Comparison of ENCODE assay signal across 24 cellular contexts in genomic region chr9:20544953-20545622, GRCh38.
DNase-seq lines count a peak whose midpoint lies in the region; ATAC-seq and TF ChIP-seq lines count a peak whose summit lies in the region.
"Had no signal": no experiment of that assay in that cellular context is flagged by ENCODE, and none has a peak within 500 bp of the region (broad histone marks: within the 10 kb centered on the region; RNA-seq: fewer than 3 reads in every experiment).

No MANE protein-coding gene starts in this region.

- peak overlapping the region; percentile 54 for H3K27ac Mint-ChIP-seq in activated naive CD8-positive, alpha-beta T cell
- H3K27ac Mint-ChIP-seq in activated naive CD8-positive, alpha-beta T cell treated with anti-CD3 and anti-CD28 coated beads, Interleukin-2, amount 50 U/mL, for 24 hours: no peak overlapping the region
- peak overlapping the region; percentile 66 for H3K27ac Mint-ChIP-seq in activated T-helper 1 cell treated with anti-CD3 and anti-CD28 coated beads, Interleukin-12 subunit alpha, Interleukin-12 subunit beta, Interleukin-2, Interleukin-4 antibody, amounts not matched to agents 30 ng/mL and 10 ng/mL and 1 ng/mL, durations not matched to agents 14 hours and 24 hours and 36 hours
- H3K27ac Mint-ChIP-seq in neural progenitor cell: peak overlapping the region; percentile 25
- H3K27ac Mint-ChIP-seq: CD4-positive, alpha-beta T cell; GM23338 had no signal

- H3K27me3 ChIP-seq in neural progenitor cell: no peaks in the 10 kb centered on the region
- H3K27me3 ChIP-seq: BLaER1 treated with 17β-estradiol and CSF1 and Interleukin-3, amounts not matched to agents 10 nM and 100 nM; SJSA1 had no signal

- H3K4me2 ChIP-seq in neural progenitor cell: no peak overlapping the region
- H3K4me2 ChIP-seq: A549; BLaER1 treated with 17β-estradiol and CSF1 and Interleukin-3, amounts not matched to agents 10 nM and 100 nM; GM23338; PC-9 had no signal

- H3K79me2 ChIP-seq in neural progenitor cell (ENCODE audit: low read depth): no peaks in the 10 kb centered on the region

- H3K27ac ChIP-seq in neural progenitor cell: no peak overlapping the region
- H3K27ac ChIP-seq: A549; BLaER1 treated with 17β-estradiol and CSF1 and Interleukin-3, amounts not matched to agents 10 nM and 100 nM; PC-9; SJSA1 had no signal

- H3K9me3 ChIP-seq in neural progenitor cell (ENCODE audit: low read depth): no peaks in the 10 kb centered on the region
- H3K9me3 ChIP-seq: SJSA1 had no signal

- no peaks in the 10 kb centered on the region for H4K20me1 ChIP-seq in neural progenitor cell (ENCODE audit: low read depth)
- H4K20me1 ChIP-seq: BLaER1 treated with 17β-estradiol and CSF1 and Interleukin-3, amounts not matched to agents 10 nM and 100 nM had no signal

- DNase-seq in activated naive CD8-positive, alpha-beta T cell treated with anti-CD3 and anti-CD28 coated beads, Interleukin-2, amount 50 U/mL, for 24 hours: no peak
- no peak for DNase-seq in activated T-helper 1 cell treated with anti-CD3 and anti-CD28 coated beads, Interleukin-12 subunit alpha, Interleukin-12 subunit beta, Interleukin-2, Interleukin-4 antibody, amounts not matched to agents 30 ng/mL and 10 ng/mL and 1 ng/mL, durations not matched to agents 14 hours and 24 hours and 36 hours (ENCODE audit: low spot score)
- DNase-seq in neural progenitor cell (ENCODE audit: low spot score): no peak
- DNase-seq in head of caudate nucleus: no peak
- no peak for DNase-seq in NCI-H446 treated with DMSO at 0.1 percent for 48 hours (lab: John Stamatoyannopoulos, UW)
- DNase-seq: AML-193; CD4-positive, alpha-beta T cell; NCI-H1048; NCI-H1417 treated with DMSO at 0.1 percent for 48 hours; NCI-H187; NCI-H2171 treated with DMSO at 0.1 percent for 48 hours; NCI-H345; NCI-H524; NCI-H82; NK-92 treated with Interleukin-12 subunit alpha and Interleukin-12 subunit beta, amount 100 ng/mL, for 24 hours; PC-9; Right ventricle myocardium superior had no signal

- H3K36me3 Mint-ChIP-seq in activated naive CD8-positive, alpha-beta T cell: peaks cover 35% of the 10 kb centered on the region
- H3K36me3 Mint-ChIP-seq in activated naive CD8-positive, alpha-beta T cell treated with anti-CD3 and anti-CD28 coated beads, Interleukin-2, amount 50 U/mL, for 24 hours (ENCODE audit: low read depth): peaks cover 24% of the 10 kb centered on the region
- H3K36me3 Mint-ChIP-seq in activated T-helper 1 cell treated with anti-CD3 and anti-CD28 coated beads, Interleukin-12 subunit alpha, Interleukin-12 subunit beta, Interleukin-2, Interleukin-4 antibody, amounts not matched to agents 30 ng/mL and 10 ng/mL and 1 ng/mL, durations not matched to agents 14 hours and 24 hours and 36 hours (ENCODE audit: low read depth): peaks cover 34% of the 10 kb centered on the region
- peaks cover 16% of the 10 kb centered on the region for H3K36me3 Mint-ChIP-seq in neural progenitor cell

- no peak overlapping the region for H3K4me3 Mint-ChIP-seq in activated naive CD8-positive, alpha-beta T cell
- no peak overlapping the region for H3K4me3 Mint-ChIP-seq in activated naive CD8-positive, alpha-beta T cell treated with anti-CD3 and anti-CD28 coated beads, Interleukin-2, amount 50 U/mL, for 24 hours
- H3K4me3 Mint-ChIP-seq in activated T-helper 1 cell treated with anti-CD3 and anti-CD28 coated beads, Interleukin-12 subunit alpha, Interleukin-12 subunit beta, Interleukin-2, Interleukin-4 antibody, amounts not matched to agents 30 ng/mL and 10 ng/mL and 1 ng/mL, durations not matched to agents 14 hours and 24 hours and 36 hours: no peak overlapping the region
- no peak overlapping the region for H3K4me3 Mint-ChIP-seq in neural progenitor cell
- H3K4me3 Mint-ChIP-seq: CD4-positive, alpha-beta T cell; GM23338 had no signal

- no peaks in the 10 kb centered on the region for H3F3A ChIP-seq in neural progenitor cell (ENCODE audit: low read depth)

- H3K9ac ChIP-seq in neural progenitor cell: no peak overlapping the region
- H3K9ac ChIP-seq: BLaER1 treated with 17β-estradiol and CSF1 and Interleukin-3, amounts not matched to agents 10 nM and 100 nM had no signal

- ATAC-seq in activated naive CD8-positive, alpha-beta T cell treated with anti-CD3 and anti-CD28 coated beads, Interleukin-2, amount 50 U/mL, for 24 hours: no peak
- no peak for ATAC-seq in GM19397 (IDR thresholded peaks at IDR 0.05; ENCODE audit: unreplicated experiment)
- ATAC-seq: GM23338 had no signal

- H3K4me1 ChIP-seq in neural progenitor cell: no peaks in the 10 kb centered on the region
- H3K4me1 ChIP-seq: BLaER1 treated with 17β-estradiol and CSF1 and Interleukin-3, amounts not matched to agents 10 nM and 100 nM; HAP-1; SJSA1 had no signal

- no peaks in the 10 kb centered on the region for H3K36me3 ChIP-seq in neural progenitor cell
- H3K36me3 ChIP-seq: BLaER1 treated with 17β-estradiol and CSF1 and Interleukin-3, amounts not matched to agents 10 nM and 100 nM; HAP-1; SJSA1 had no signal

- H2AFZ ChIP-seq in neural progenitor cell (replicated peaks): no peak overlapping the region
- H2AFZ ChIP-seq: GM23338, PC-9 had no signal

- H3K4me1 Mint-ChIP-seq in activated naive CD8-positive, alpha-beta T cell (ENCODE audit: low read depth): peaks cover 48% of the 10 kb centered on the region
- peaks cover 26% of the 10 kb centered on the region for H3K4me1 Mint-ChIP-seq in activated naive CD8-positive, alpha-beta T cell treated with anti-CD3 and anti-CD28 coated beads, Interleukin-2, amount 50 U/mL, for 24 hours
- H3K4me1 Mint-ChIP-seq in activated T-helper 1 cell treated with anti-CD3 and anti-CD28 coated beads, Interleukin-12 subunit alpha, Interleukin-12 subunit beta, Interleukin-2, Interleukin-4 antibody, amounts not matched to agents 30 ng/mL and 10 ng/mL and 1 ng/mL, durations not matched to agents 14 hours and 24 hours and 36 hours (ENCODE audit: low read depth): peaks cover 41% of the 10 kb centered on the region
- H3K4me1 Mint-ChIP-seq in neural progenitor cell: peaks cover 2% of the 10 kb centered on the region
- H3K4me1 Mint-ChIP-seq: GM23338 had no signal

- TF ChIP-seq CTCF in neural progenitor cell (IDR thresholded peaks at IDR 0.05): no peak

- intact Hi-C loops in activated T-helper 1 cell treated with anti-CD3 and anti-CD28 coated beads, Interleukin-12 subunit alpha, Interleukin-12 subunit beta, Interleukin-2, Interleukin-4 antibody, amounts not matched to agents 30 ng/mL and 10 ng/mL and 1 ng/mL, durations not matched to agents 14 hours and 24 hours and 36 hours (cut with micrococcal nuclease): no loop called here
- intact Hi-C loops in head of caudate nucleus (cut with DNase I): no loop called here

- H3K4me3 ChIP-seq in neural progenitor cell: no peak overlapping the region
- H3K4me3 ChIP-seq: A549; BLaER1 treated with 17β-estradiol and CSF1 and Interleukin-3, amounts not matched to agents 10 nM and 100 nM; GM23338; HAP-1; PC-9; SJSA1 had no signal

- H3K9me3 Mint-ChIP-seq in activated naive CD8-positive, alpha-beta T cell (ENCODE audit: low read depth): peaks cover 11% of the 10 kb centered on the region
- peaks cover 20% of the 10 kb centered on the region for H3K9me3 Mint-ChIP-seq in activated naive CD8-positive, alpha-beta T cell treated with anti-CD3 and anti-CD28 coated beads, Interleukin-2, amount 50 U/mL, for 24 hours
- H3K9me3 Mint-ChIP-seq in activated T-helper 1 cell treated with anti-CD3 and anti-CD28 coated beads, Interleukin-12 subunit alpha, Interleukin-12 subunit beta, Interleukin-2, Interleukin-4 antibody, amounts not matched to agents 30 ng/mL and 10 ng/mL and 1 ng/mL, durations not matched to agents 14 hours and 24 hours and 36 hours: peaks cover 32% of the 10 kb centered on the region
- H3K9me3 Mint-ChIP-seq in neural progenitor cell: peaks cover 31% of the 10 kb centered on the region

- no peaks in the 10 kb centered on the region for H3K27me3 Mint-ChIP-seq in activated naive CD8-positive, alpha-beta T cell
- H3K27me3 Mint-ChIP-seq in activated naive CD8-positive, alpha-beta T cell treated with anti-CD3 and anti-CD28 coated beads, Interleukin-2, amount 50 U/mL, for 24 hours: no peaks in the 10 kb centered on the region
- H3K27me3 Mint-ChIP-seq in activated T-helper 1 cell treated with anti-CD3 and anti-CD28 coated beads, Interleukin-12 subunit alpha, Interleukin-12 subunit beta, Interleukin-2, Interleukin-4 antibody, amounts not matched to agents 30 ng/mL and 10 ng/mL and 1 ng/mL, durations not matched to agents 14 hours and 24 hours and 36 hours (ENCODE audit: insufficient read depth): no peaks in the 10 kb centered on the region
- peaks cover 2% of the 10 kb centered on the region for H3K27me3 Mint-ChIP-seq in neural progenitor cell (ENCODE audit: insufficient read depth, low read depth)
- H3K27me3 Mint-ChIP-seq: CD4-positive, alpha-beta T cell had no signal
